Comparison of ENCODE assay signal across 9 cellular contexts in the genomic region with DNA sequence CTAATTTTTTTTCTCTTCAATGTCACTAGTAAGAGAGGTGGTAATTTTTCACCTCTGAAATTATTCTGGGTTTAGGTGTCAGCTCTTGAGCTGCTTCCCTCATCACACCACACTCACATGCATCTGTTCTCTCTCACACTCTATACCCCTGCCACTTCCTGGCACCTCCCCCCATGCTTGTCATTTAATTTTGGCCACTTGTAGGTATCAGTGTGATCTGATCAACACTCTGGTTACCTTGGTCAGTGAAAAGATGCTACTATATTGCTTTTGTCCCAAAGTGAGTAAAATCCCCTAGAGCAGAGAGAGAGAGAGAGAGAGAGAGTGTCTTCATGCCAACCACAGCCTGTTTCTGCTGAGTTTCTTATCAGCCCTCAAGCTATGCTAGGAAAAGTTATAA. TPM values are rescaled to one million over a fixed set of nuclear protein-coding genes. Genes with fewer than 3 reads are reported as not detected.
A peak's percentile ranks its signal among the peaks of the same experiment; 100 is the strongest.
DNase-seq lines count a peak whose midpoint lies in the region; ATAC-seq, FAIRE-seq and TF ChIP-seq lines count a peak whose summit lies in the region.
"Had no signal": no experiment of that assay in that cellular context is flagged by ENCODE, and none has a peak within 500 bp of the region (broad histone marks: within the 10 kb centered on the region; RNA-seq: fewer than 3 reads in every experiment).

No MANE protein-coding gene starts in this region.

- H3K27ac Mint-ChIP-seq in activated CD8-positive, alpha-beta T cell treated with anti-CD3 and anti-CD28 coated beads, Interleukin-2, amount 10 ng/mL, durations not matched to agents 7 days and 5 days: peak overlapping the region; percentile 73

- intact Hi-C loops in pancreas (cut with DNase I): no loop called here

- no peak for TF ChIP-seq EP300 in suprapubic skin (IDR thresholded peaks at IDR 0.05)

- CTCF ChIA-PET in activated CD8-positive, alpha-beta T cell treated with anti-CD3 and anti-CD28 coated beads, Interleukin-2, amount 10 ng/mL, durations not matched to agents 7 days and 5 days (lab: Charles Lee): interaction anchor here (0.9 to 9.9 kb wide), 5 partner anchors 19 to 75 kb away, joined by 3 to 86 read pairs (median 4); partner anchors contain the start of gene STK17A

- peak; percentile 62 for ATAC-seq in GM19351 (IDR thresholded peaks at IDR 0.05; ENCODE audit: unreplicated experiment)
- peak; percentile 61 for ATAC-seq in HG02938 (IDR thresholded peaks at IDR 0.05; ENCODE audit: unreplicated experiment)
- peak; percentile 81 for ATAC-seq in activated CD8-positive, alpha-beta T cell treated with anti-CD3 and anti-CD28 coated beads, Interleukin-2, amount 10 ng/mL, durations not matched to agents 7 days and 5 days
- ATAC-seq in pancreas: peak in 3 of 4 donors; percentile 37 to 55 (median 53)

- peaks cover 0 to 7% (median 5%) of the 10 kb centered on the region in 3 donors for H3K4me1 ChIP-seq in pancreas
- H3K4me1 ChIP-seq in suprapubic skin: no peaks in the 10 kb centered on the region

- H3K27ac ChIP-seq in pancreas (no peak overlapping the region), suprapubic skin (no peak overlapping the region)
- H3K27ac ChIP-seq: WERI-Rb-1 had no signal

- DNase-seq in activated CD8-positive, alpha-beta T cell treated with anti-CD3 and anti-CD28 coated beads, Interleukin-2, amount 10 ng/mL, durations not matched to agents 7 days and 5 days: peak; percentile 75
- DNase-seq in pancreas: no peak
- no peak for DNase-seq in suprapubic skin (ENCODE audit: low spot score in 2 of 2)
- DNase-seq in urothelium cell line (ENCODE audit: low spot score): no peak
- no peak for DNase-seq in NCI-H748 treated with DMSO at 0.1 percent for 48 hours (lab: John Stamatoyannopoulos, UW)
- no peak for DNase-seq in AG08395 (ENCODE audit: low spot score)
- DNase-seq: WERI-Rb-1 had no signal

- H3K36me3 Mint-ChIP-seq in activated CD8-positive, alpha-beta T cell treated with anti-CD3 and anti-CD28 coated beads, Interleukin-2, amount 10 ng/mL, durations not matched to agents 7 days and 5 days (ENCODE audit: low read depth): peaks cover 88% of the 10 kb centered on the region

- H3K27me3 ChIP-seq in pancreas (no peaks in the 10 kb centered on the region), suprapubic skin (no peaks in the 10 kb centered on the region)

- POLR2A ChIA-PET in activated CD8-positive, alpha-beta T cell treated with anti-CD3 and anti-CD28 coated beads, Interleukin-2, amount 10 ng/mL, durations not matched to agents 7 days and 5 days (lab: Charles Lee): interaction anchor here (0.7 to 3.9 kb wide), 3 partner anchors 25 to 44 kb away, joined by 5 to 22 read pairs (median 6); partner anchors contain the start of gene STK17A

- no peak for TF ChIP-seq POLR2A in suprapubic skin (IDR thresholded peaks at IDR 0.05)

- FAIRE-seq in pancreas (lab: Jason Lieb, UNC) (no peak), urothelium cell line (lab: Jason Lieb, UNC) (no peak)

- peaks cover 84% of the 10 kb centered on the region for H3K4me1 Mint-ChIP-seq in activated CD8-positive, alpha-beta T cell treated with anti-CD3 and anti-CD28 coated beads, Interleukin-2, amount 10 ng/mL, durations not matched to agents 7 days and 5 days (ENCODE audit: low read depth)

- peaks cover 0 to 17% (median 0%) of the 10 kb centered on the region in 3 donors for H3K36me3 ChIP-seq in pancreas
- peaks cover 15% of the 10 kb centered on the region for H3K36me3 ChIP-seq in suprapubic skin

- H3K9me3 Mint-ChIP-seq in activated CD8-positive, alpha-beta T cell treated with anti-CD3 and anti-CD28 coated beads, Interleukin-2, amount 10 ng/mL, durations not matched to agents 7 days and 5 days (ENCODE audit: insufficient read depth): no peaks in the 10 kb centered on the region

- TF ChIP-seq CTCF in pancreas (IDR thresholded peaks at IDR 0.05) (no peak), suprapubic skin (IDR thresholded peaks at IDR 0.05) (no peak)

- H3K27me3 Mint-ChIP-seq in activated CD8-positive, alpha-beta T cell treated with anti-CD3 and anti-CD28 coated beads, Interleukin-2, amount 10 ng/mL, durations not matched to agents 7 days and 5 days (ENCODE audit: low read depth): no peaks in the 10 kb centered on the region

- H3K4me3 Mint-ChIP-seq in activated CD8-positive, alpha-beta T cell treated with anti-CD3 and anti-CD28 coated beads, Interleukin-2, amount 10 ng/mL, durations not matched to agents 7 days and 5 days: peak overlapping the region; percentile 22

- H3K4me3 ChIP-seq in pancreas (no peak overlapping the region), suprapubic skin (no peak overlapping the region)

- H3K9me3 ChIP-seq in pancreas: no peaks in the 10 kb centered on the region
- H3K9me3 ChIP-seq in suprapubic skin: no peaks in the 10 kb centered on the region

RNA-seq across cellular contexts. Expression of gene STK17A, which starts 42.5 kb away (rescaled TPM):
- 10 to 100 TPM; 67.9 to 69.0 TPM for total RNA-seq in activated CD8-positive, alpha-beta T cell treated with anti-CD3 and anti-CD28 coated beads, Interleukin-2, amount 10 ng/mL, durations not matched to agents 7 days and 5 days
- total RNA-seq in pancreas: 10 to 100 TPM in 4 of 6 donors, 1 to 10 TPM in 2; 9.4 to 19.3 (median 11.7) TPM
- polyA plus RNA-seq in pancreas: 10 to 100 TPM in 1 of 2 donors, 1 to 10 TPM in 1; 7.0 to 11.7 TPM
- total RNA-seq in suprapubic skin: 10 to 100 TPM; 14.2 to 18.3 (median 15.9) TPM
